Comparison of ENCODE assay signal across 2 cellular contexts in the genomic region with DNA sequence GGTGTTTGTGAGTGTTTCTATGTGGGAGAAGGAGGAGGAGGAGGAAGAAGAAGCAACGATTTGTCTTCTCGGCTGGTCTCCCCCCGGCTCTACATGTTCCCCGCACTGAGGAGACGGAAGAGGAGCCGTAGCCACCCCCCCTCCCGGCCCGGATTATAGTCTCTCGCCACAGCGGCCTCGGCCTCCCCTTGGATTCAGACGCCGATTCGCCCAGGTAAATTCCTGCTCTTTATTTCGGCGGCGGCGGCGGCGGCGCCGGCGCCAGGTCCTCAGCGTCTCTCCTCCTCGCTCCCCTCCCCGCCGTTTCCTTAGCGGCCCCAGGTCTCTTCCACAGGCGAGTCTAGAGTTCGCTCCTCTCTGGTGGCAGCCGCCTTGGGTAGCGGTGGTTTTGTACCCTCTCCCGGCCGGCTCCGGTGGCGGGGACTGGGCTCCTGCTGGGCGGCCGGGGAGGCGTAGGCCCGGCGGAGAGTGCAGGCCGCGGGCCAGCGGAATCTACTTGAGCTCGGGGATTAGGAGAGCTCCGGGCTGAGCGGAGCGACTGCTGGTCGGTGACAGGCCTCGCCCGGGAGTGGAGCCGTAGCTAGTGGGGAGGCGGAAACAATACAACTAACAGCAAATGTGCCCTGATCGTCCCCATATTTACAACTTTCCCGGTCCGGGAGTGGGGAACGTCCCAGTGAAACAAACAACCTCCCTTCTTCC.
A peak's percentile ranks its signal among the peaks of the same experiment; 100 is the strongest.
TF ChIP-seq lines count a peak whose summit lies in the region.

No MANE protein-coding gene starts in this region.

TF ChIP-seq in HEK293, 187 proteins besides CTCF, POLR2A, EP300 and RAD21 (continued from another document and continues in another):
- TF ChIP-seq, protein P1, sequence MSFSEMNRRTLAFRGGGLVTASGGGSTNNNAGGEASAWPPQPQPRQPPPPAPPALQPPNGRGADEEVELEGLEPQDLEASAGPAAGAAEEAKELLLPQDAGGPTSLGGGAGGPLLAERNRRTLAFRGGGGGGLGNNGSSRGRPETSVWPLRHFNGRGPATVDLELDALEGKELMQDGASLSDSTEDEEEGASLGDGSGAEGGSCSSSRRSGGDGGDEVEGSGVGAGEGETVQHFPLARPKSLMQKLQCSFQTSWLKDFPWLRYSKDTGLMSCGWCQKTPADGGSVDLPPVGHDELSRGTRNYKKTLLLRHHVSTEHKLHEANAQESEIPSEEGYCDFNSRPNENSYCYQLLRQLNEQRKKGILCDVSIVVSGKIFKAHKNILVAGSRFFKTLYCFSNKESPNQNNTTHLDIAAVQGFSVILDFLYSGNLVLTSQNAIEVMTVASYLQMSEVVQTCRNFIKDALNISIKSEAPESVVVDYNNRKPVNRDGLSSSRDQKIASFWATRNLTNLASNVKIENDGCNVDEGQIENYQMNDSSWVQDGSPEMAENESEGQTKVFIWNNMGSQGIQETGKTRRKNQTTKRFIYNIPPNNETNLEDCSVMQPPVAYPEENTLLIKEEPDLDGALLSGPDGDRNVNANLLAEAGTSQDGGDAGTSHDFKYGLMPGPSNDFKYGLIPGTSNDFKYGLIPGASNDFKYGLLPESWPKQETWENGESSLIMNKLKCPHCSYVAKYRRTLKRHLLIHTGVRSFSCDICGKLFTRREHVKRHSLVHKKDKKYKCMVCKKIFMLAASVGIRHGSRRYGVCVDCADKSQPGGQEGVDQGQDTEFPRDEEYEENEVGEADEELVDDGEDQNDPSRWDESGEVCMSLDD (tag by site-specific recombination; IDR thresholded peaks at IDR 0.05), result peak; percentile 14; the same call in 1 of the 2 replicates
- TF ChIP-seq, protein P2, sequence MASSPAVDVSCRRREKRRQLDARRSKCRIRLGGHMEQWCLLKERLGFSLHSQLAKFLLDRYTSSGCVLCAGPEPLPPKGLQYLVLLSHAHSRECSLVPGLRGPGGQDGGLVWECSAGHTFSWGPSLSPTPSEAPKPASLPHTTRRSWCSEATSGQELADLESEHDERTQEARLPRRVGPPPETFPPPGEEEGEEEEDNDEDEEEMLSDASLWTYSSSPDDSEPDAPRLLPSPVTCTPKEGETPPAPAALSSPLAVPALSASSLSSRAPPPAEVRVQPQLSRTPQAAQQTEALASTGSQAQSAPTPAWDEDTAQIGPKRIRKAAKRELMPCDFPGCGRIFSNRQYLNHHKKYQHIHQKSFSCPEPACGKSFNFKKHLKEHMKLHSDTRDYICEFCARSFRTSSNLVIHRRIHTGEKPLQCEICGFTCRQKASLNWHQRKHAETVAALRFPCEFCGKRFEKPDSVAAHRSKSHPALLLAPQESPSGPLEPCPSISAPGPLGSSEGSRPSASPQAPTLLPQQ (tag by site-specific recombination; IDR thresholded peaks at IDR 0.05), result peak; percentile 64; the same call in 1 of the 2 replicates
- no peak for TF ChIP-seq ZNF175 (tag by site-specific recombination; IDR thresholded peaks at IDR 0.05)
- TF ChIP-seq ZNF529 (tag by site-specific recombination; IDR thresholded peaks at IDR 0.05; ENCODE audit: insufficient replicate concordance), result no peak
- 0 out of 2 replicates have a peak, but pooled peaks have one; percentile 11 for TF ChIP-seq OVOL3 (tag by site-specific recombination; IDR thresholded peaks at IDR 0.05)
- no peak for TF ChIP-seq BCL11B (tag by site-specific recombination; IDR thresholded peaks at IDR 0.05; ENCODE audit: low read depth)
- TF ChIP-seq ZNF23 (tag by site-specific recombination; IDR thresholded peaks at IDR 0.05; ENCODE audit: borderline replicate concordance), result no peak
- no peak for TF ChIP-seq ZNF621 (tag by site-specific recombination; IDR thresholded peaks at IDR 0.05)
- TF ChIP-seq, protein P3, sequence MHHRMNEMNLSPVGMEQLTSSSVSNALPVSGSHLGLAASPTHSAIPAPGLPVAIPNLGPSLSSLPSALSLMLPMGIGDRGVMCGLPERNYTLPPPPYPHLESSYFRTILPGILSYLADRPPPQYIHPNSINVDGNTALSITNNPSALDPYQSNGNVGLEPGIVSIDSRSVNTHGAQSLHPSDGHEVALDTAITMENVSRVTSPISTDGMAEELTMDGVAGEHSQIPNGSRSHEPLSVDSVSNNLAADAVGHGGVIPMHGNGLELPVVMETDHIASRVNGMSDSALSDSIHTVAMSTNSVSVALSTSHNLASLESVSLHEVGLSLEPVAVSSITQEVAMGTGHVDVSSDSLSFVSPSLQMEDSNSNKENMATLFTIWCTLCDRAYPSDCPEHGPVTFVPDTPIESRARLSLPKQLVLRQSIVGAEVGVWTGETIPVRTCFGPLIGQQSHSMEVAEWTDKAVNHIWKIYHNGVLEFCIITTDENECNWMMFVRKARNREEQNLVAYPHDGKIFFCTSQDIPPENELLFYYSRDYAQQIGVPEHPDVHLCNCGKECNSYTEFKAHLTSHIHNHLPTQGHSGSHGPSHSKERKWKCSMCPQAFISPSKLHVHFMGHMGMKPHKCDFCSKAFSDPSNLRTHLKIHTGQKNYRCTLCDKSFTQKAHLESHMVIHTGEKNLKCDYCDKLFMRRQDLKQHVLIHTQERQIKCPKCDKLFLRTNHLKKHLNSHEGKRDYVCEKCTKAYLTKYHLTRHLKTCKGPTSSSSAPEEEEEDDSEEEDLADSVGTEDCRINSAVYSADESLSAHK (tag by site-specific recombination; IDR thresholded peaks at IDR 0.05), result no peak
- TF ChIP-seq ZNF133 (tag by site-specific recombination; IDR thresholded peaks at IDR 0.05), result no peak
- TF ChIP-seq, protein P4, sequence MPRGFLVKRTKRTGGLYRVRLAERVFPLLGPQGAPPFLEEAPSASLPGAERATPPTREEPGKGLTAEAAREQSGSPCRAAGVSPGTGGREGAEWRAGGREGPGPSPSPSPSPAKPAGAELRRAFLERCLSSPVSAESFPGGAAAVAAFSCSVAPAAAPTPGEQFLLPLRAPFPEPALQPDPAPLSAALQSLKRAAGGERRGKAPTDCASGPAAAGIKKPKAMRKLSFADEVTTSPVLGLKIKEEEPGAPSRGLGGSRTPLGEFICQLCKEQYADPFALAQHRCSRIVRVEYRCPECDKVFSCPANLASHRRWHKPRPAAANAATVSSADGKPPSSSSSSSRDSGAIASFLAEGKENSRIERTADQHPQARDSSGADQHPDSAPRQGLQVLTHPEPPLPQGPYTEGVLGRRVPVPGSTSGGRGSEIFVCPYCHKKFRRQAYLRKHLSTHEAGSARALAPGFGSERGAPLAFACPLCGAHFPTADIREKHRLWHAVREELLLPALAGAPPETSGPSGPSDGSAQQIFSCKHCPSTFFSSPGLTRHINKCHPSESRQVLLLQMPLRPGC (tag by site-specific recombination; IDR thresholded peaks at IDR 0.05), result no peak
- TF ChIP-seq ZNF169 (tag by site-specific recombination; IDR thresholded peaks at IDR 0.05), result no peak
- peak; percentile 51; the same call in 1 of the 2 replicates for TF ChIP-seq ZIC2 (tag by site-specific recombination; IDR thresholded peaks at IDR 0.05)
- TF ChIP-seq, protein P5, sequence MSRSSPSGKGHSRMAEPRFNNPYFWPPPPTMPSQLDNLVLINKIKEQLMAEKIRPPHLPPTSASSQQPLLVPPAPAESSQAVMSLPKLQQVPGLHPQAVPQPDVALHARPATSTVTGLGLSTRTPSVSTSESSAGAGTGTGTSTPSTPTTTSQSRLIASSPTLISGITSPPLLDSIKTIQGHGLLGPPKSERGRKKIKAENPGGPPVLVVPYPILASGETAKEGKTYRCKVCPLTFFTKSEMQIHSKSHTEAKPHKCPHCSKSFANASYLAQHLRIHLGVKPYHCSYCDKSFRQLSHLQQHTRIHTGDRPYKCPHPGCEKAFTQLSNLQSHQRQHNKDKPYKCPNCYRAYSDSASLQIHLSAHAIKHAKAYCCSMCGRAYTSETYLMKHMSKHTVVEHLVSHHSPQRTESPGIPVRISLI (tag by site-specific recombination; IDR thresholded peaks at IDR 0.05), result no peak
- no peak for TF ChIP-seq ZNF354C (tag by site-specific recombination; IDR thresholded peaks at IDR 0.05; ENCODE audit: borderline replicate concordance, low read depth)
- TF ChIP-seq ZNF248 (tag by site-specific recombination; IDR thresholded peaks at IDR 0.05), result no peak
- TF ChIP-seq ZNF560 (tag by site-specific recombination; IDR thresholded peaks at IDR 0.05; ENCODE audit: borderline replicate concordance), result no peak

TF ChIP-seq in GM12878, 131 proteins besides CTCF, POLR2A, EP300 and RAD21 (continued from another document and continues in another):
- TF ChIP-seq YBX1 (IDR thresholded peaks at IDR 0.05), result no peak
- no peak for TF ChIP-seq KAT2A (conservative IDR thresholded peaks at IDR 0.05; ENCODE audit: control insufficient read depth, low read depth, low read length)
- TF ChIP-seq BRCA1 (IDR thresholded peaks at IDR 0.05; ENCODE audit: low read depth, low read length), result no peak
- TF ChIP-seq, protein P6, sequence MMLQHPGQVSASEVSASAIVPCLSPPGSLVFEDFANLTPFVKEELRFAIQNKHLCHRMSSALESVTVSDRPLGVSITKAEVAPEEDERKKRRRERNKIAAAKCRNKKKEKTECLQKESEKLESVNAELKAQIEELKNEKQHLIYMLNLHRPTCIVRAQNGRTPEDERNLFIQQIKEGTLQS (IDR thresholded peaks at IDR 0.05; ENCODE audit: borderline replicate concordance, extremely low read depth, low read depth, low read length), result no peak
- TF ChIP-seq TCF3 (IDR thresholded peaks at IDR 0.05; ENCODE audit: borderline replicate concordance, insufficient read depth, low read depth, low read length), result 0 out of 2 replicates have a peak, but pooled peaks have one; percentile 11
- no peak for TF ChIP-seq CREB1 (IDR thresholded peaks at IDR 0.05; ENCODE audit: low read depth)
- no peak for TF ChIP-seq MTA2 (IDR thresholded peaks at IDR 0.05; ENCODE audit: low read depth)
- TF ChIP-seq, protein P7, sequence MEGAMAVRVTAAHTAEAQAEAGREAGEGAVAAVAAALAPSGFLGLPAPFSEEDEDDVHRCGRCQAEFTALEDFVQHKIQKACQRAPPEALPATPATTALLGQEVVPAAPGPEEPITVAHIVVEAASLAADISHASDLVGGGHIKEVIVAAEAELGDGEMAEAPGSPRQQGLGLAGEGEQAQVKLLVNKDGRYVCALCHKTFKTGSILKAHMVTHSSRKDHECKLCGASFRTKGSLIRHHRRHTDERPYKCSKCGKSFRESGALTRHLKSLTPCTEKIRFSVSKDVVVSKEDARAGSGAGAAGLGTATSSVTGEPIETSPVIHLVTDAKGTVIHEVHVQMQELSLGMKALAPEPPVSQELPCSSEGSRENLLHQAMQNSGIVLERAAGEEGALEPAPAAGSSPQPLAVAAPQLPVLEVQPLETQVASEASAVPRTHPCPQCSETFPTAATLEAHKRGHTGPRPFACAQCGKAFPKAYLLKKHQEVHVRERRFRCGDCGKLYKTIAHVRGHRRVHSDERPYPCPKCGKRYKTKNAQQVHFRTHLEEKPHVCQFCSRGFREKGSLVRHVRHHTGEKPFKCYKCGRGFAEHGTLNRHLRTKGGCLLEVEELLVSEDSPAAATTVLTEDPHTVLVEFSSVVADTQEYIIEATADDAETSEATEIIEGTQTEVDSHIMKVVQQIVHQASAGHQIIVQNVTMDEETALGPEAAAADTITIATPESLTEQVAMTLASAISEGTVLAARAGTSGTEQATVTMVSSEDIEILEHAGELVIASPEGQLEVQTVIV (IDR thresholded peaks at IDR 0.05; ENCODE audit: borderline replicate concordance, partially characterized antibody), result no peak
- no peak for TF ChIP-seq CBX3 (IDR thresholded peaks at IDR 0.05; ENCODE audit: borderline replicate concordance, low read depth)
- TF ChIP-seq JUNB (IDR thresholded peaks at IDR 0.05), result no peak
- TF ChIP-seq MEF2B (IDR thresholded peaks at IDR 0.05; ENCODE audit: partially characterized antibody, poor library complexity, severe bottlenecking), result no peak
- no peak for TF ChIP-seq STAT1 (conservative IDR thresholded peaks at IDR 0.05)
- TF ChIP-seq CHD1 (IDR thresholded peaks at IDR 0.05; ENCODE audit: low read depth, low read length), result no peak
- TF ChIP-seq, protein P8, sequence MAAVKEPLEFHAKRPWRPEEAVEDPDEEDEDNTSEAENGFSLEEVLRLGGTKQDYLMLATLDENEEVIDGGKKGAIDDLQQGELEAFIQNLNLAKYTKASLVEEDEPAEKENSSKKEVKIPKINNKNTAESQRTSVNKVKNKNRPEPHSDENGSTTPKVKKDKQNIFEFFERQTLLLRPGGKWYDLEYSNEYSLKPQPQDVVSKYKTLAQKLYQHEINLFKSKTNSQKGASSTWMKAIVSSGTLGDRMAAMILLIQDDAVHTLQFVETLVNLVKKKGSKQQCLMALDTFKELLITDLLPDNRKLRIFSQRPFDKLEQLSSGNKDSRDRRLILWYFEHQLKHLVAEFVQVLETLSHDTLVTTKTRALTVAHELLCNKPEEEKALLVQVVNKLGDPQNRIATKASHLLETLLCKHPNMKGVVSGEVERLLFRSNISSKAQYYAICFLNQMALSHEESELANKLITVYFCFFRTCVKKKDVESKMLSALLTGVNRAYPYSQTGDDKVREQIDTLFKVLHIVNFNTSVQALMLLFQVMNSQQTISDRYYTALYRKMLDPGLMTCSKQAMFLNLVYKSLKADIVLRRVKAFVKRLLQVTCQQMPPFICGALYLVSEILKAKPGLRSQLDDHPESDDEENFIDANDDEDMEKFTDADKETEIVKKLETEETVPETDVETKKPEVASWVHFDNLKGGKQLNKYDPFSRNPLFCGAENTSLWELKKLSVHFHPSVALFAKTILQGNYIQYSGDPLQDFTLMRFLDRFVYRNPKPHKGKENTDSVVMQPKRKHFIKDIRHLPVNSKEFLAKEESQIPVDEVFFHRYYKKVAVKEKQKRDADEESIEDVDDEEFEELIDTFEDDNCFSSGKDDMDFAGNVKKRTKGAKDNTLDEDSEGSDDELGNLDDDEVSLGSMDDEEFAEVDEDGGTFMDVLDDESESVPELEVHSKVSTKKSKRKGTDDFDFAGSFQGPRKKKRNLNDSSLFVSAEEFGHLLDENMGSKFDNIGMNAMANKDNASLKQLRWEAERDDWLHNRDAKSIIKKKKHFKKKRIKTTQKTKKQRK (IDR thresholded peaks at IDR 0.05; ENCODE audit: low read depth, low read length), result no peak
- TF ChIP-seq HCFC1 (IDR thresholded peaks at IDR 0.05; ENCODE audit: low read length), result no peak
- TF ChIP-seq, protein P9, sequence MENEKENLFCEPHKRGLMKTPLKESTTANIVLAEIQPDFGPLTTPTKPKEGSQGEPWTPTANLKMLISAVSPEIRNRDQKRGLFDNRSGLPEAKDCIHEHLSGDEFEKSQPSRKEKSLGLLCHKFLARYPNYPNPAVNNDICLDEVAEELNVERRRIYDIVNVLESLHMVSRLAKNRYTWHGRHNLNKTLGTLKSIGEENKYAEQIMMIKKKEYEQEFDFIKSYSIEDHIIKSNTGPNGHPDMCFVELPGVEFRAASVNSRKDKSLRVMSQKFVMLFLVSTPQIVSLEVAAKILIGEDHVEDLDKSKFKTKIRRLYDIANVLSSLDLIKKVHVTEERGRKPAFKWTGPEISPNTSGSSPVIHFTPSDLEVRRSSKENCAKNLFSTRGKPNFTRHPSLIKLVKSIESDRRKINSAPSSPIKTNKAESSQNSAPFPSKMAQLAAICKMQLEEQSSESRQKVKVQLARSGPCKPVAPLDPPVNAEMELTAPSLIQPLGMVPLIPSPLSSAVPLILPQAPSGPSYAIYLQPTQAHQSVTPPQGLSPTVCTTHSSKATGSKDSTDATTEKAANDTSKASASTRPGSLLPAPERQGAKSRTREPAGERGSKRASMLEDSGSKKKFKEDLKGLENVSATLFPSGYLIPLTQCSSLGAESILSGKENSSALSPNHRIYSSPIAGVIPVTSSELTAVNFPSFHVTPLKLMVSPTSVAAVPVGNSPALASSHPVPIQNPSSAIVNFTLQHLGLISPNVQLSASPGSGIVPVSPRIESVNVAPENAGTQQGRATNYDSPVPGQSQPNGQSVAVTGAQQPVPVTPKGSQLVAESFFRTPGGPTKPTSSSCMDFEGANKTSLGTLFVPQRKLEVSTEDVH (IDR thresholded peaks at IDR 0.05; ENCODE audit: low read depth, partially characterized antibody), result no peak
- peak; percentile 39 for TF ChIP-seq YY1 (IDR thresholded peaks at IDR 0.05; ENCODE audit: low read depth, low read length)
- TF ChIP-seq ETV6 (conservative IDR thresholded peaks at IDR 0.05 in 1 of 2, IDR thresholded peaks at IDR 0.05 in 1 of 2; ENCODE audit: borderline replicate concordance in 1 of 2, low read depth in 1 of 2), result no peak
